ENCODE assay signal across 8 cellular contexts in genomic region chr20:30723511-30723910, GRCh38.
DNase-seq lines count a peak whose midpoint lies in the region; ATAC-seq, FAIRE-seq and TF ChIP-seq lines count a peak whose summit lies in the region.
"Not testable (repeated sequence)": the region's sequence is repeated elsewhere in the genome, so short reads cannot be mapped to it uniquely, and the experiment has no call there.

No MANE protein-coding gene starts in this region.

- BruUV-seq in HepG2 (replicated peaks; lab: Mats Ljungman, UMichigan) = TSS peak; percentile 61

- H3K4me3 ChIP-seq in Peyer's patch = peak overlapping the region in 3 of 4 donors; percentile 20 to 57 (median 29)
- H3K4me3 ChIP-seq in bronchial epithelial cell (ENCODE audit: low read depth, low read length) = peak overlapping the region; percentile 28
- H3K4me3 ChIP-seq in HepG2 (replicated peaks in 1 of 3; ENCODE audit: insufficient read depth in 1 of 3, low read depth in 2 of 3, low read length in 3 of 3) = peak overlapping the region; percentile 41 to 73 (median 48); a peak in 5 of 6 replicates
- H3K4me3 ChIP-seq in trophoblast cell (ENCODE audit: low read depth, low read length) = peak overlapping the region; percentile 44
- H3K4me3 ChIP-seq in upper lobe of right lung = peak overlapping the region; percentile 31

- not testable (repeated sequence) for H4K8ac ChIP-seq in trophoblast cell (ENCODE audit: low read depth, low read length)

- not testable (repeated sequence) for H3K14ac ChIP-seq in trophoblast cell (ENCODE audit: low read length)

- POLR2A ChIA-PET in HepG2 (lab: Yijun Ruan, JAX) = not testable (repeated sequence)

- H3K4me2 ChIP-seq in HepG2 (ENCODE audit: low read depth, low read length) (peak overlapping the region; percentile 75), trophoblast cell (ENCODE audit: low read length) (peak overlapping the region; percentile 57)

- not testable (repeated sequence) for H3K4me1 ChIP-seq in Peyer's patch; HepG2 (ENCODE audit: insufficient read depth, low read length); trophoblast cell (ENCODE audit: control insufficient read depth in 1 of 2, insufficient read depth in 2 of 2, low read length in 2 of 2); upper lobe of right lung

- in situ Hi-C loops in HepG2 (cut with HindIII; ENCODE audit: extremely low pct_ligation_motif_present, low pct_unique_long_range_greater_than_20kb) = not testable (repeated sequence)

- not testable (repeated sequence) for H2BK5ac ChIP-seq in trophoblast cell (ENCODE audit: low read depth, low read length, poor library complexity)

- H4K20me1 ChIP-seq in HepG2 (ENCODE audit: insufficient read depth, low read length) = not testable (repeated sequence)

- H3K36me3 ChIP-seq in Peyer's patch; bronchial epithelial cell (ENCODE audit: control insufficient read depth, insufficient read depth, low read length); HepG2 (replicated peaks in 1 of 2; ENCODE audit: control insufficient read depth in 1 of 2, insufficient read depth in 2 of 2, low read length in 2 of 2); trophoblast cell (ENCODE audit: control insufficient read depth in 1 of 2, insufficient read depth in 2 of 2, low read length in 2 of 2); upper lobe of right lung: not testable (repeated sequence)

- not testable (repeated sequence) for ATAC-seq in activated CD8-positive, alpha-beta memory T cell treated with anti-CD3 and anti-CD28 coated beads, Interleukin-2, amount 10 ng/mL, durations not matched to agents 7 days and 5 days; Right ventricle myocardium superior (ENCODE audit: poor library complexity); HepG2; upper lobe of right lung

- peak overlapping the region; percentile 85 for H3K27ac Mint-ChIP-seq in activated CD8-positive, alpha-beta memory T cell treated with anti-CD3 and anti-CD28 coated beads, Interleukin-2, amount 10 ng/mL, durations not matched to agents 7 days and 5 days

- intact Hi-C loops in Right ventricle myocardium superior (cut with DNase I); HepG2 (cut with micrococcal nuclease; ENCODE audit: unreplicated experiment); upper lobe of right lung (cut with DNase I): not testable (repeated sequence)

- not testable (repeated sequence) for H2AK5ac ChIP-seq in trophoblast cell (ENCODE audit: low read length)

- TF ChIP-seq EP300 in HepG2 (IDR thresholded peaks at IDR 0.05; ENCODE audit: low read depth in 2 of 2, low read length in 2 of 2); HepG2 (CRISPR knock-in tag; IDR thresholded peaks at IDR 0.05; ENCODE audit: borderline replicate concordance): not testable (repeated sequence)

- H2AFZ ChIP-seq in HepG2 (ENCODE audit: low read length); trophoblast cell (ENCODE audit: insufficient read depth, low read length, poor library complexity): not testable (repeated sequence)

- H3K18ac ChIP-seq in trophoblast cell (ENCODE audit: low read length) = not testable (repeated sequence)

- not testable (repeated sequence) for H3K27me3 Mint-ChIP-seq in activated CD8-positive, alpha-beta memory T cell treated with anti-CD3 and anti-CD28 coated beads, Interleukin-2, amount 10 ng/mL, durations not matched to agents 7 days and 5 days

- not testable (repeated sequence) for H3K79me1 ChIP-seq in trophoblast cell (ENCODE audit: low read length)

- not testable (repeated sequence) for H3K36me3 Mint-ChIP-seq in activated CD8-positive, alpha-beta memory T cell treated with anti-CD3 and anti-CD28 coated beads, Interleukin-2, amount 10 ng/mL, durations not matched to agents 7 days and 5 days

- H2BK120ac ChIP-seq in trophoblast cell (ENCODE audit: insufficient read depth, low read length, poor library complexity) = not testable (repeated sequence)

- TF ChIP-seq POLR2A in Peyer's patch (IDR thresholded peaks at IDR 0.05); HepG2 (IDR thresholded peaks at IDR 0.05; ENCODE audit: insufficient read depth in 1 of 2, low read depth in 2 of 2, low read length in 2 of 2): not testable (repeated sequence)

- not testable (repeated sequence) for H3K27me3 ChIP-seq in Peyer's patch; bronchial epithelial cell (ENCODE audit: control insufficient read depth, insufficient read depth, low read length); HepG2 (ENCODE audit: control insufficient read depth in 1 of 2, insufficient read depth in 2 of 2, low read length in 2 of 2); trophoblast cell (ENCODE audit: insufficient read depth, low read length); upper lobe of right lung

- WGBS in HepG2 (ENCODE audit: low lambda C conversion rate) = 9% methylated on average over 11 of the region's 27 CpGs
- WGBS in trophoblast cell (ENCODE audit: extremely low coverage, insufficient coverage, insufficient read length) = no CpG with 5 or more reads among the region's 27 CpGs

- H3K4me3 Mint-ChIP-seq in activated CD8-positive, alpha-beta memory T cell treated with anti-CD3 and anti-CD28 coated beads, Interleukin-2, amount 10 ng/mL, durations not matched to agents 7 days and 5 days = peak overlapping the region; percentile 81

- H3K4me1 Mint-ChIP-seq in activated CD8-positive, alpha-beta memory T cell treated with anti-CD3 and anti-CD28 coated beads, Interleukin-2, amount 10 ng/mL, durations not matched to agents 7 days and 5 days = not testable (repeated sequence)

- not testable (repeated sequence) for H3K4ac ChIP-seq in trophoblast cell (ENCODE audit: low read depth, low read length)

- H3K9ac ChIP-seq in HepG2 (ENCODE audit: insufficient read depth, low read depth, low read length) = peak overlapping the region; percentile 29; the same call in 1 of the 2 replicates
- not testable (repeated sequence) for H3K9ac ChIP-seq in trophoblast cell (ENCODE audit: low read length)

- H2BK12ac ChIP-seq in trophoblast cell (ENCODE audit: low read length) = not testable (repeated sequence)

- not testable (repeated sequence) for TF ChIP-seq CTCF in Peyer's patch (IDR thresholded peaks at IDR 0.05); bronchial epithelial cell (IDR thresholded peaks at IDR 0.05; ENCODE audit: insufficient read depth, low read length, severe bottlenecking); HepG2 (CRISPR knock-in tag; IDR thresholded peaks at IDR 0.05); upper lobe of right lung (IDR thresholded peaks at IDR 0.05)

- not testable (repeated sequence) for H4K12ac ChIP-seq in trophoblast cell (ENCODE audit: low read depth, low read length)

- H3K9me3 ChIP-seq in Peyer's patch; HepG2 (ENCODE audit: low read length); trophoblast cell (ENCODE audit: insufficient read depth, low read depth, low read length); upper lobe of right lung: not testable (repeated sequence)

- H3K27ac ChIP-seq in Peyer's patch = peak overlapping the region in 1 of 4 donors; percentile 62
- H3K27ac ChIP-seq in HepG2 (ENCODE audit: extremely low read length, insufficient read depth, low read length); trophoblast cell (ENCODE audit: low read depth, low read length); upper lobe of right lung: not testable (repeated sequence)

- H4K91ac ChIP-seq in trophoblast cell (ENCODE audit: low read depth, low read length) = not testable (repeated sequence)

- FAIRE-seq in bronchial epithelial cell (lab: Jason Lieb, UNC); HepG2 (lab: Jason Lieb, UNC): not testable (repeated sequence)

- not testable (repeated sequence) for H3K79me2 ChIP-seq in HepG2 (ENCODE audit: insufficient read depth, low read length); trophoblast cell (ENCODE audit: control insufficient read depth, insufficient read depth, low read length, poor library complexity)

- not testable (repeated sequence) for H3K9me3 Mint-ChIP-seq in activated CD8-positive, alpha-beta memory T cell treated with anti-CD3 and anti-CD28 coated beads, Interleukin-2, amount 10 ng/mL, durations not matched to agents 7 days and 5 days (ENCODE audit: low read depth)

- DNase-seq in ELF-1 (ENCODE audit: low read depth, low spot score) = peak; percentile 4
- DNase-seq in Peyer's patch; activated CD8-positive, alpha-beta memory T cell treated with anti-CD3 and anti-CD28 coated beads, Interleukin-2, amount 10 ng/mL, durations not matched to agents 7 days and 5 days; bronchial epithelial cell (ENCODE audit: low read depth); HepG2 (ENCODE audit: low spot score); trophoblast cell: not testable (repeated sequence)
- peak; percentile 18 for DNase-seq in Right ventricle myocardium superior
- DNase-seq in upper lobe of right lung = peak; percentile 60

- H3K23ac ChIP-seq in trophoblast cell (ENCODE audit: low read length) = not testable (repeated sequence)

- not testable (repeated sequence) for TF ChIP-seq RAD21 in HepG2 (CRISPR knock-in tag; IDR thresholded peaks at IDR 0.05)

- CTCF ChIA-PET in activated CD8-positive, alpha-beta memory T cell treated with anti-CD3 and anti-CD28 coated beads, Interleukin-2, amount 10 ng/mL, durations not matched to agents 7 days and 5 days (lab: Charles Lee); HepG2 (lab: Yijun Ruan, JAX; ENCODE audit: low intra/inter-chr PET ratio, low total read pairs): not testable (repeated sequence)

TF ChIP-seq in HepG2, 621 proteins besides CTCF, POLR2A, EP300 and RAD21 (continues in another document):
- TF ChIP-seq RBM39 (IDR thresholded peaks at IDR 0.05; ENCODE audit: low read depth, low read length, poor library complexity, severe bottlenecking) (peak; percentile 21), HNRNPK (IDR thresholded peaks at IDR 0.05; ENCODE audit: low read depth, low read length, poor library complexity, severe bottlenecking) (peak; percentile 11), MXD1 (CRISPR knock-in tag; IDR thresholded peaks at IDR 0.05) (peak; percentile 11; the same call in 1 of the 2 replicates)
